8 cellular contexts compared by ENCODE assay signal in the genomic region with DNA sequence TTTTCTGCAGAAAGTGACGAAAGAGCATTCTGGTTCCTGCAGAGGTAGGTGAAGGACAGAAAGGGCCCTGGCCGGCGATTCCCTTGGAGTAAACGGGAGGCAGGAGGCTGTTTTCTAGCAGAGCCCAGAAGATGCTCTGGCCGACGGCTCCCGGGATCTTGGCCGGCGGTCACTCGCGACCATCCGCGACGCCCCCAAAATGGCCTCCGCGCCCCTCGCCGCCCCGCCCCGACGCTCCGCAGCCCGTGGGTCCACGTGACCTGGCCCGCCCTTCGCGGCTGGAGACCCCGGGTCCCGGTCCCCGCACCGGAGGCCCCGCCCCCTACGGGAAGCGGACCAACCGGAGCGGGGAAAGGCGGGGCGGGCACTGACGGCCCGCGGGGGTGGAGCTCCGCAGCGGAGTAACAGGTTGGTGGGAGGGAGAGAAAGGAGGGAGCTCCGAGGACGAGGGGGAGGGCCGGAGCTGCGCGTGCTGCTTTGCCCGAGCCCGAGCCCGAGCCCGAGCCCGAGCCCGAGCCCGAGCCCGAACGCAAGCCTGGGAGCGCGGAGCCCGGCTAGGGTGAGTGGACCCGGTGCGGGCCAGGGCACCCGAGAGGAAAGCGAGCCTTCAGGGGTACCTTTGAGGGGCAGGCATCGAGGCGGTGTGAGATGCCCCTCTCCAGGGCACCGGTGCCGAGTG. TPM values are rescaled to one million over a fixed set of nuclear protein-coding genes. Genes with fewer than 3 reads are reported as not detected.
DNase-seq lines count a peak whose midpoint lies in the region; ATAC-seq and TF ChIP-seq lines count a peak whose summit lies in the region.

A gene with protein sequence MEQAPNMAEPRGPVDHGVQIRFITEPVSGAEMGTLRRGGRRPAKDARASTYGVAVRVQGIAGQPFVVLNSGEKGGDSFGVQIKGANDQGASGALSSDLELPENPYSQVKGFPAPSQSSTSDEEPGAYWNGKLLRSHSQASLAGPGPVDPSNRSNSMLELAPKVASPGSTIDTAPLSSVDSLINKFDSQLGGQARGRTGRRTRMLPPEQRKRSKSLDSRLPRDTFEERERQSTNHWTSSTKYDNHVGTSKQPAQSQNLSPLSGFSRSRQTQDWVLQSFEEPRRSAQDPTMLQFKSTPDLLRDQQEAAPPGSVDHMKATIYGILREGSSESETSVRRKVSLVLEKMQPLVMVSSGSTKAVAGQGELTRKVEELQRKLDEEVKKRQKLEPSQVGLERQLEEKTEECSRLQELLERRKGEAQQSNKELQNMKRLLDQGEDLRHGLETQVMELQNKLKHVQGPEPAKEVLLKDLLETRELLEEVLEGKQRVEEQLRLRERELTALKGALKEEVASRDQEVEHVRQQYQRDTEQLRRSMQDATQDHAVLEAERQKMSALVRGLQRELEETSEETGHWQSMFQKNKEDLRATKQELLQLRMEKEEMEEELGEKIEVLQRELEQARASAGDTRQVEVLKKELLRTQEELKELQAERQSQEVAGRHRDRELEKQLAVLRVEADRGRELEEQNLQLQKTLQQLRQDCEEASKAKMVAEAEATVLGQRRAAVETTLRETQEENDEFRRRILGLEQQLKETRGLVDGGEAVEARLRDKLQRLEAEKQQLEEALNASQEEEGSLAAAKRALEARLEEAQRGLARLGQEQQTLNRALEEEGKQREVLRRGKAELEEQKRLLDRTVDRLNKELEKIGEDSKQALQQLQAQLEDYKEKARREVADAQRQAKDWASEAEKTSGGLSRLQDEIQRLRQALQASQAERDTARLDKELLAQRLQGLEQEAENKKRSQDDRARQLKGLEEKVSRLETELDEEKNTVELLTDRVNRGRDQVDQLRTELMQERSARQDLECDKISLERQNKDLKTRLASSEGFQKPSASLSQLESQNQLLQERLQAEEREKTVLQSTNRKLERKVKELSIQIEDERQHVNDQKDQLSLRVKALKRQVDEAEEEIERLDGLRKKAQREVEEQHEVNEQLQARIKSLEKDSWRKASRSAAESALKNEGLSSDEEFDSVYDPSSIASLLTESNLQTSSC (plus strand): TSS at position 431 of the 679 bp plus-strand sequence. CDS start 7,133 bp downstream, outside the sequence.

- H3K4me3 Mint-ChIP-seq in CD4-positive, alpha-beta T cell = peak within 1 kb of the TSS; percentile 97
- H3K4me3 Mint-ChIP-seq in activated T-cell treated with anti-CD3 and anti-CD28 coated beads, Interleukin-2, amount 50 U/mL, for 4 hours = peak within 1 kb of the TSS; percentile 91

- no peak within 1 kb of the TSS for H3K27ac ChIP-seq in CD4-positive, alpha-beta T cell (ENCODE audit: low read depth, low read length)
- H3K27ac ChIP-seq in PC-9 (peak within 1 kb of the TSS; percentile 96), muscle layer of duodenum (ENCODE audit: low read length) (peak within 1 kb of the TSS; percentile 92)

- CTCF ChIA-PET in CD4-positive, alpha-beta T cell (lab: Charles Lee) = interaction anchor here (0.6 to 1.9 kb wide), 4 partner anchors 24 to 113 kb away, joined by 3 to 7 read pairs (median 5); no protein-coding TSS in a partner anchor
- CTCF ChIA-PET in PC-9 (lab: Charles Lee) = no interaction called here

- peaks cover 32% of the 10 kb centered on the region for H3K4me1 Mint-ChIP-seq in CD4-positive, alpha-beta T cell (ENCODE audit: low read depth)
- peaks cover 30% of the 10 kb centered on the region for H3K4me1 Mint-ChIP-seq in activated T-cell treated with anti-CD3 and anti-CD28 coated beads, Interleukin-2, amount 50 U/mL, for 4 hours (ENCODE audit: low read depth)

- peak within 1 kb of the TSS; percentile 71 for H3K4me3 ChIP-seq in Jurkat, Clone E6-1 (ENCODE audit: low read length)
- H3K4me3 ChIP-seq in PC-9 (peak within 1 kb of the TSS; percentile 62), muscle layer of duodenum (ENCODE audit: low read depth in 1 of 2, low read length in 2 of 2) (peak within 1 kb of the TSS; percentile 67 to 81)

- peaks cover 31% of the 10 kb centered on the region for H3K79me2 ChIP-seq in PC-9 (ENCODE audit: low read depth)

- H4K20me1 ChIP-seq in PC-9 (ENCODE audit: insufficient read depth) = no peaks in the 10 kb centered on the region

- peak; percentile 70 to 90 (median 84) for DNase-seq in CD4-positive, alpha-beta T cell
- peak; percentile 89 for DNase-seq in Jurkat, Clone E6-1 (ENCODE audit: low read depth, low spot score)
- peak; percentile 75 to 89 for DNase-seq in PC-9
- peak; percentile 82 for DNase-seq in activated T-cell treated with anti-CD3 and anti-CD28 coated beads, Interleukin-2, amount 50 U/mL, for 4 hours
- peak; percentile 87 for DNase-seq in stimulated activated CD8-positive, alpha-beta memory T cell treated with anti-CD3 and anti-CD28 coated beads, Interleukin-4, amount 100 ng/mL, for 48 hours

- peak within 1 kb of the TSS; percentile 83 for H2AFZ ChIP-seq in PC-9

- H3K27me3 Mint-ChIP-seq in CD4-positive, alpha-beta T cell = no peaks in the 10 kb centered on the region
- peaks cover 1% of the 10 kb centered on the region for H3K27me3 Mint-ChIP-seq in activated T-cell treated with anti-CD3 and anti-CD28 coated beads, Interleukin-2, amount 50 U/mL, for 4 hours (ENCODE audit: low read depth)

- H3F3A ChIP-seq in PC-9 (ENCODE audit: insufficient read depth, low read depth) = peaks cover 71% of the 10 kb centered on the region

- no peaks in the 10 kb centered on the region for H3K36me3 ChIP-seq in PC-9 (ENCODE audit: low read depth)
- H3K36me3 ChIP-seq in muscle layer of duodenum (ENCODE audit: control insufficient read depth in 1 of 2, insufficient read depth in 2 of 2, low read length in 2 of 2) = no peaks in the 10 kb centered on the region

- POLR2A ChIA-PET in CD4-positive, alpha-beta T cell (lab: Charles Lee) = interaction anchor here (0.6 to 1.7 kb wide), 13 partner anchors 8 to 634 kb away, joined by 3 to 11 read pairs (median 4); partner anchors contain the start of genes ARNT, MRPL9, POGZ and TUFT1
- POLR2A ChIA-PET in PC-9 (lab: Charles Lee; ENCODE audit: unreplicated experiment) = interaction anchor here (0.7 to 1.0 kb wide), 4 partner anchors 36 to 430 kb away, joined by 4 to 12 read pairs (median 6); no protein-coding TSS in a partner anchor

- no peaks in the 10 kb centered on the region for H3K27me3 ChIP-seq in CD4-positive, alpha-beta T cell (ENCODE audit: control insufficient read depth, insufficient read depth, low read length)
- H3K27me3 ChIP-seq in PC-9 (ENCODE audit: insufficient read depth, low read depth) = no peaks in the 10 kb centered on the region
- no peaks in the 10 kb centered on the region for H3K27me3 ChIP-seq in muscle layer of duodenum (ENCODE audit: low read depth, low read length)

- peak; percentile 97 for ATAC-seq in CD4-positive, alpha-beta T cell (ENCODE audit: poor library complexity)
- ATAC-seq in GM21447 (IDR thresholded peaks at IDR 0.05; ENCODE audit: unreplicated experiment) (peak; percentile 73), esophagus mucosa (peak; percentile 89)
- peak; percentile 99 for ATAC-seq in activated T-cell treated with anti-CD3 and anti-CD28 coated beads, Interleukin-2, amount 50 U/mL, for 4 hours

- H3K9me3 Mint-ChIP-seq in CD4-positive, alpha-beta T cell = no peaks in the 10 kb centered on the region
- H3K9me3 Mint-ChIP-seq in activated T-cell treated with anti-CD3 and anti-CD28 coated beads, Interleukin-2, amount 50 U/mL, for 4 hours = no peaks in the 10 kb centered on the region

- peak within 1 kb of the TSS; percentile 97 for H3K4me2 ChIP-seq in PC-9

- peaks cover 57% of the 10 kb centered on the region for H3K4me1 ChIP-seq in PC-9 (replicated peaks; ENCODE audit: insufficient read depth)
- H3K4me1 ChIP-seq in muscle layer of duodenum (ENCODE audit: control insufficient read depth in 1 of 2, insufficient read depth in 2 of 2, low read length in 2 of 2) = peaks cover 11 to 17% of the 10 kb centered on the region in 2 donors

- no peaks in the 10 kb centered on the region for H3K9me2 ChIP-seq in PC-9 (ENCODE audit: insufficient read depth)

- TF ChIP-seq CTCF in CD4-positive, alpha-beta T cell (IDR thresholded peaks at IDR 0.05) = no peak
- TF ChIP-seq CTCF in PC-9 (conservative IDR thresholded peaks at IDR 0.05) = no peak

- no peaks in the 10 kb centered on the region for H3K36me3 Mint-ChIP-seq in CD4-positive, alpha-beta T cell (ENCODE audit: low read depth)
- no peaks in the 10 kb centered on the region for H3K36me3 Mint-ChIP-seq in activated T-cell treated with anti-CD3 and anti-CD28 coated beads, Interleukin-2, amount 50 U/mL, for 4 hours (ENCODE audit: insufficient read depth)

- no peaks in the 10 kb centered on the region for H3K9me3 ChIP-seq in CD4-positive, alpha-beta T cell (ENCODE audit: control insufficient read depth, low read length)
- H3K9me3 ChIP-seq in PC-9 (ENCODE audit: insufficient read depth, low read depth) (no peaks in the 10 kb centered on the region), muscle layer of duodenum (ENCODE audit: control insufficient read depth in 1 of 2, low read length in 2 of 2) (no peaks in the 10 kb centered on the region)

- no TSS peak for BruUV-seq in PC-9 (replicated peaks; lab: Mats Ljungman, UMichigan)

- intact Hi-C loops in CD4-positive, alpha-beta T cell (cut with DNase I, micrococcal nuclease) = loop anchor here (2.0 to 5.0 kb wide), 5 partner anchors 30 to 230 kb away; partner anchors contain the start of genes POGZ (in 1 of the 2) and TUFT1 (in 1 of the 2)
- intact Hi-C loops in PC-9 (cut with micrococcal nuclease; ENCODE audit: unreplicated experiment) = loop anchor here (5.0 kb wide), 1 partner anchor 314 kb away; the partner anchor contains the start of gene PIP5K1A

- peak within 1 kb of the TSS; percentile 75 for H3K27ac Mint-ChIP-seq in CD4-positive, alpha-beta T cell

RNA-seq across cellular contexts. Expression of the gene that starts here (rescaled TPM):
- under 1 TPM; 0.08 to 0.28 TPM for total RNA-seq in CD4-positive, alpha-beta T cell
- 9.7 TPM for polyA plus RNA-seq in Jurkat, Clone E6-1 (2012; ENCODE audit: insufficient read depth, insufficient read length)
- 30.3 and 31.1 TPM in 2 replicates for total RNA-seq in PC-9 (2021)
- total RNA-seq in activated T-cell treated with anti-CD3 and anti-CD28 coated beads, Interleukin-2, amount 50 U/mL, for 4 hours = 1 to 10 TPM in 1 of 3 donors, under 1 TPM in 2; 0.68 to 1.0 (median 0.94) TPM
- total RNA-seq in esophagus mucosa = 9.3 TPM

Comparison
In these comparisons a context has a peak if more than half of its experiments do, and no peak if none do; other contexts are left out.
1. Peak in DNase-seq and ATAC-seq in CD4-positive, alpha-beta T cell; RNA of the gene not detected or under 1 TPM.